ENCODE assay signal across 12 cellular contexts in the genomic region with DNA sequence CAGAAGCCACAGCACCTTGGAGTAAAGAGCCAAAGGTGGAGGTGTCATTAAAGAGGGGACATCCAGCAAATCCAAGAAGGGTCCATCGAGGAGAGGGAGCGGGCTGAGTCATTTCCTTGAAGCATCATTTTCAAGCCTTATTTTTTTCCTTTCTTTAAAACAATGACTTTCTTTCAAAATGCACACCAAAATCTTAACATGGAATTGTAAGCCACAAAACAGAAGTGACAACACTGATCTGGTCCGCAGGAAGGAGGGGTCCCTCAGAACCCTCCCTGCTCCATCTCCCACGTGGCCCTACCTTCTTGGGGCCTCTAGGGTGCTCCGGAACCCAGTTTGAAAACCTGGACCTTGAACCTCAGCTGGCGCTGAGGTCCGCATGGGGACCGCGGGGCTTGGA. TPM values are rescaled to one million over a fixed set of nuclear protein-coding genes. Genes with fewer than 3 reads are reported as not detected.
DNase-seq lines count a peak whose midpoint lies in the region; ATAC-seq and TF ChIP-seq lines count a peak whose summit lies in the region.
"Had no signal": no experiment of that assay in that cellular context is flagged by ENCODE, and none has a peak within 500 bp of the region (broad histone marks: within the 10 kb centered on the region; RNA-seq: fewer than 3 reads in every experiment).

No MANE protein-coding gene starts in this region.

- DNase-seq in activated naive CD4-positive, alpha-beta T cell (lab: John Stamatoyannopoulos, UW) = no peak
- DNase-seq in right lobe of liver (no peak), thyroid gland (no peak), ecto neural progenitor cell (ENCODE audit: low spot score) (no peak)
- DNase-seq in effector CD8-positive, alpha-beta T cell (lab: John Stamatoyannopoulos, UW) = no peak
- DNase-seq: MV-4-11; NK-92 treated with Interleukin-12 subunit alpha and Interleukin-12 subunit beta, amount 100 ng/mL, for 24 hours; small intestine had no signal

- intact Hi-C loops in right lobe of liver (cut with DNase I) (no loop called here), thyroid gland (cut with DNase I) (no loop called here)

- TF ChIP-seq POLR2A in right lobe of liver (IDR thresholded peaks at IDR 0.05) (no peak), thyroid gland (IDR thresholded peaks at IDR 0.05) (no peak)

- no peak overlapping the region for H3K27ac Mint-ChIP-seq in activated naive CD4-positive, alpha-beta T cell treated with anti-CD3 and anti-CD28 coated beads, Interleukin-2, amount 50 U/mL, for 24 hours

- no peaks in the 10 kb centered on the region for H3K36me3 ChIP-seq in right lobe of liver
- H3K36me3 ChIP-seq in thyroid gland = peaks cover 0 to 10% of the 10 kb centered on the region in 2 donors

- ATAC-seq in right lobe of liver (no peak), GM18907 (IDR thresholded peaks at IDR 0.05; ENCODE audit: unreplicated experiment) (no peak)
- ATAC-seq: activated CD4-positive, CD25-positive, alpha-beta regulatory T cell treated with anti-CD3 and anti-CD28 coated beads, Interleukin-2, amount 50 U/mL, for 24 hours had no signal

- 47% methylated on average over 9 of the region's 9 CpGs for WGBS in right lobe of liver (ENCODE audit: insufficient coverage, low coverage, low lambda C conversion rate, missing lambda C conversion rate)
- 79 to 84% methylated on average over 9 of the region's 9 CpGs for WGBS in thyroid gland, 2 donors

- no peaks in the 10 kb centered on the region for H3K27me3 ChIP-seq in right lobe of liver
- H3K27me3 ChIP-seq in thyroid gland = no peaks in the 10 kb centered on the region

- TF ChIP-seq CTCF in VCaP (conservative IDR thresholded peaks at IDR 0.05) (no peak), right lobe of liver (IDR thresholded peaks at IDR 0.05) (no peak), thyroid gland (IDR thresholded peaks at IDR 0.05) (no peak)

- peak overlapping the region; percentile 80 for H3K4me3 Mint-ChIP-seq in activated naive CD4-positive, alpha-beta T cell treated with anti-CD3 and anti-CD28 coated beads, Interleukin-2, amount 50 U/mL, for 24 hours

- peaks cover 16% of the 10 kb centered on the region for H3K36me3 Mint-ChIP-seq in activated naive CD4-positive, alpha-beta T cell treated with anti-CD3 and anti-CD28 coated beads, Interleukin-2, amount 50 U/mL, for 24 hours

- H3K4me3 ChIP-seq in right lobe of liver (no peak overlapping the region), thyroid gland (replicated peaks in 1 of 3) (no peak overlapping the region)

- H3K27ac ChIP-seq in VCaP (peak overlapping the region; percentile 48), right lobe of liver (peak overlapping the region; percentile 53 to 89 (median 72)), thyroid gland (peak overlapping the region in 2 of 3 donors; percentile 85 to 97)

- peaks cover 82% of the 10 kb centered on the region for H3K4me1 Mint-ChIP-seq in activated naive CD4-positive, alpha-beta T cell treated with anti-CD3 and anti-CD28 coated beads, Interleukin-2, amount 50 U/mL, for 24 hours

- no peaks in the 10 kb centered on the region for H3K9me3 Mint-ChIP-seq in activated naive CD4-positive, alpha-beta T cell treated with anti-CD3 and anti-CD28 coated beads, Interleukin-2, amount 50 U/mL, for 24 hours

- H3K9me3 ChIP-seq in right lobe of liver (no peaks in the 10 kb centered on the region), thyroid gland (no peaks in the 10 kb centered on the region)

- no peaks in the 10 kb centered on the region for H3K27me3 Mint-ChIP-seq in activated naive CD4-positive, alpha-beta T cell treated with anti-CD3 and anti-CD28 coated beads, Interleukin-2, amount 50 U/mL, for 24 hours

- H3K4me1 ChIP-seq in right lobe of liver (peaks cover 0 to 94% (median 49%) of the 10 kb centered on the region in 4 donors), thyroid gland (peaks cover 43 to 65% of the 10 kb centered on the region in 2 donors)

RNA-seq across cellular contexts. Expression of a gene that starts 14.8 kb away (rescaled TPM):
- total RNA-seq in right lobe of liver (100 to 1,000 TPM; 132 to 252 (median 172) TPM), thyroid gland (100 to 1,000 TPM; 181 to 304 (median 268) TPM)

RNA-seq across cellular contexts. Expression of a gene that starts 40.7 kb away (rescaled TPM):
- total RNA-seq in right lobe of liver (not detected), thyroid gland (not detected)
